8 cellular contexts compared by ENCODE assay signal in the genomic region with DNA sequence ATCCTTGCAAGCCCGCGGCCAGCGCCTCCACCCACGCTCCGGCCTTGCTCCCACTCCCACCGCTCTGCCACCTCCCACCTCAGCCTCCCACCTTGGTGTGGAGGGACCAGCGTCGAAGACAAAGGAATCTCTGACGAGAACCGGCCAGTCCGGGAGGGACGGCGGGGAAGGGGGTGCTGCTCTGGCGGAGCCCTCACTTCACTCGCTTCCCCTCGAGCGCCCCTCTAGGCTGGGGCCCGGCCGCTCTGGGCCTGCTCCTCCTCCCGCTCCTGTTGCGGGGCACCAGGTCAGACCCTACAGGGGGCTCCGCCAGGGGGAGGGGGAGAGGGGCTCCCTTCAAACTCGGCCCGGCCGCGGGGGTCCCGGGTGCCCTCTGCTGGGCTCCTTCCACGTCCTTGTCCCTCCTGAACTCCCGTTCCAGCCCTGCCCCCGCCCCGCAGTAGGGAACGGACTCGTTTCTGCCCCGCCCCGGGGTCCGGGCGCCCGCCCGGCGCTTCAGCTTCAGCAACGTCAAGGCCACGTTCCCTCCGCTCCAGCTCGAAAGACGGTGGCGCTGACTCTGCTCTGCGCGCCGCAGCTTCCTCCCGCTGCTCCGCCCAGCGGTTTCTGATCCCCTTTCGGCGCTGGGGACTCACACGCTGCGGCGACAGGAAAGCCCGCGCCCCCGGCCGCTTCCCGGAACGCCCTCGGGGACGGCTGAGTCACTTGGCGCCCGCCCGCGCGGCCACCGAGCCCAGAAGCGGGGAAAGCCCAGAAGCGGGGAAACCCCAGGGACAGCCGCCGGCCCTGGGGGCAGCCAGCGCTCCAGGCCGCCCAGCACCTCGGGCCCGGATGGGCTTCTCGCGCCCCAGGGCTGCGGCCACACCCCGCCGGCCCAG. TPM values are rescaled to one million over a fixed set of nuclear protein-coding genes. Genes with fewer than 3 reads are reported as not detected.
DNase-seq lines count a peak whose midpoint lies in the region; TF ChIP-seq lines count a peak whose summit lies in the region.

No MANE protein-coding gene starts in this region.

- peak; percentile 92 for DNase-seq in GDM1 (lab: John Stamatoyannopoulos, UW)
- peak; percentile 86 for DNase-seq in H7
- DNase-seq in SIG-M5 treated with dmso at 0.1 percent for 504 hours (lab: John Stamatoyannopoulos, UW; ENCODE audit: unreplicated experiment) = peak; percentile 94
- peak; percentile 62 to 84 (median 78) for DNase-seq in activated naive CD4-positive, alpha-beta T cell (lab: John Stamatoyannopoulos, UW)
- peak; percentile 84 for DNase-seq in germinal center (ENCODE audit: low spot score)
- peak; percentile 73 for DNase-seq in occipital lobe (lab: John Stamatoyannopoulos, UW)

- H3K4me2 ChIP-seq in Loucy (ENCODE audit: low read depth, low read length, poor library complexity, severe bottlenecking) = peak overlapping the region; percentile 88

- no peaks in the 10 kb centered on the region for H3K27me3 ChIP-seq in H7 (ENCODE audit: control insufficient read depth, insufficient read depth, low read length)
- H3K27me3 ChIP-seq in Loucy (ENCODE audit: insufficient read depth, low read length, poor library complexity, severe bottlenecking) = no peaks in the 10 kb centered on the region

- H4K20me1 ChIP-seq in Loucy (ENCODE audit: insufficient read depth, low read length, poor library complexity, severe bottlenecking) = no peaks in the 10 kb centered on the region

- H3F3A ChIP-seq in Loucy (ENCODE audit: low read depth) = peaks cover 4% of the 10 kb centered on the region; the same call in 1 of the 2 replicates

- H3K4me1 ChIP-seq in Loucy (ENCODE audit: insufficient read depth, low read length, poor library complexity, severe bottlenecking) = peaks cover 24% of the 10 kb centered on the region

- peak; percentile 30; the same call in 1 of the 2 replicates for TF ChIP-seq CTCF in Loucy (conservative IDR thresholded peaks at IDR 0.05; ENCODE audit: low read length)

- no peaks in the 10 kb centered on the region for H3K9me2 ChIP-seq in Loucy (replicated peaks; ENCODE audit: low read depth, low read length)

- peak overlapping the region; percentile 61 for H3K27ac ChIP-seq in temporal lobe (ENCODE audit: low read depth, low read length)

- H3K9ac ChIP-seq in Loucy (ENCODE audit: low read depth, low read length, poor library complexity, severe bottlenecking) = peak overlapping the region; percentile 89

- no peaks in the 10 kb centered on the region for H3K36me3 ChIP-seq in H7 (replicated peaks; ENCODE audit: control insufficient read depth, insufficient read depth, low read length)
- no peaks in the 10 kb centered on the region for H3K36me3 ChIP-seq in Loucy (ENCODE audit: insufficient read depth, low read length)

- H3K4me3 ChIP-seq in H7 (ENCODE audit: insufficient read depth, low read depth, low read length) = peak overlapping the region; percentile 66
- peak overlapping the region; percentile 85 for H3K4me3 ChIP-seq in Loucy (ENCODE audit: low read length, poor library complexity, severe bottlenecking)

- H3K79me2 ChIP-seq in Loucy (ENCODE audit: insufficient read depth, low read length) = peaks cover 8% of the 10 kb centered on the region

- no peaks in the 10 kb centered on the region for H3K9me3 ChIP-seq in Loucy (ENCODE audit: insufficient read depth, low read depth, low read length)

- peak overlapping the region; percentile 85 for H2AFZ ChIP-seq in Loucy (ENCODE audit: low read length)

RNA-seq across cellular contexts. Expression of gene ARHGAP31, which starts 28.6 kb away (rescaled TPM):
- 4.2 and 6.6 TPM in 2 replicates for total RNA-seq in H7 (2014; rRNA removed; shearing (Covaris generic))
- total RNA-seq in occipital lobe (3.7 TPM), temporal lobe (4.7 TPM)

Comparison
In these comparisons a context has a peak if more than half of its experiments do, and no peak if none do; other contexts are left out.
1. Peak in every context shown above with its lines: DNase-seq, H3K4me3 ChIP-seq and H3K27ac ChIP-seq.